Comparison of ENCODE assay signal across 8 cellular contexts in the genomic region with DNA sequence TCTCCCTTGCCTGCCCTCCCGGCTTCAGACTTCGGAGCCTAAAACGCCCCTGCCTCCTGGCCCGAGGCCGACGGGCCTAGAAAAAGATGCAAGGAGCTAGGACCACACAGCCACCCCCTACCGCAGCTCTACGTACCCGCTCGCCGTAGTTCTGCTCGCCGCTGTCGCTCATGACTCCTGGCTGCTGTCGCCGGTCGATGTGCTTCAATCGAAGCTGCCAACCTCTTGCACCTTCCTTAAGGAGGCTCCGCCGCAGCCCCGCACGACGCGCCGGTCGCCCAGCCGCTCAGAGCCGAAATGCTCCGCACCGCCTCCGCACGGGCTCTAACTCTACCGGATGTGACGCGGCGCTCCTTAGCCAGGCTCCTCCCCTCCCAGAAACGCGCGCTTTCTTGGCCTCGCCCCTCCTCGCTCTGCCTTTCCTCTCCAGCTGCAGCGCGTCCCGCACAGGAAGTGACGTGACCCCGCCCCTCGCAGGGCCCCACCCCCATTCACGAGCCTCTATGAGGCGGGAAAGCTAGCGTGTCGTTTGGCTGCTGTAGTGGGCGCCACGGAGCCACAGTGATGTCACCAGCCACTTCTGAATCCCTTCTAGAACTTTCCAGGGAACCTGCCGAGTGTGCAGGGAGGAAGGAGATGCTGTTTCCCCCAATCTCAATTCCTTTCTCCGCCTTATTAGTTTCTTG. TPM values are rescaled to one million over a fixed set of nuclear protein-coding genes. Genes with fewer than 3 reads are reported as not detected.
A peak's percentile ranks its signal among the peaks of the same experiment; 100 is the strongest.
DNase-seq lines count a peak whose midpoint lies in the region; ATAC-seq and TF ChIP-seq lines count a peak whose summit lies in the region.

A gene (minus strand): TSS at position 326 of the 686 bp plus-strand sequence. CDS start 154 bp downstream, at position 172.

- peak; percentile 92 for ATAC-seq in stimulated activated naive CD8-positive, alpha-beta T cell treated with anti-CD3 and anti-CD28 coated beads, Interleukin-15, amount 100 ng/mL, for 72 hours

- H3K4me3 ChIP-seq in HAP-1 (peak within 1 kb of the TSS; percentile 98), MG63 (peak within 1 kb of the TSS; percentile 97), fibroblast of the aortic adventitia (ENCODE audit: low read depth, low read length) (peak within 1 kb of the TSS; percentile 100)

- peaks cover 18% of the 10 kb centered on the region for H3K36me3 ChIP-seq in HAP-1 (replicated peaks)
- peaks cover 40% of the 10 kb centered on the region for H3K36me3 ChIP-seq in MG63

- H3K4me3 Mint-ChIP-seq in nephron progenitor cell, result peak within 1 kb of the TSS; percentile 100
- peak within 1 kb of the TSS; percentile 99 for H3K4me3 Mint-ChIP-seq in stimulated activated naive CD8-positive, alpha-beta T cell treated with anti-CD3 and anti-CD28 coated beads, Interleukin-15, amount 100 ng/mL, for 72 hours

- peaks cover 3% of the 10 kb centered on the region for H3K27me3 Mint-ChIP-seq in nephron progenitor cell (ENCODE audit: low read depth, poor library complexity)
- H3K27me3 Mint-ChIP-seq in stimulated activated naive CD8-positive, alpha-beta T cell treated with anti-CD3 and anti-CD28 coated beads, Interleukin-15, amount 100 ng/mL, for 72 hours, result no peaks in the 10 kb centered on the region

- peak; percentile 42 for TF ChIP-seq CTCF in fibroblast of the aortic adventitia (IDR thresholded peaks at IDR 0.05; ENCODE audit: insufficient read depth, low read length)
- no peak for TF ChIP-seq CTCF in nephron progenitor cell (IDR thresholded peaks at IDR 0.05)

- no peaks in the 10 kb centered on the region for H3K27me3 ChIP-seq in HAP-1 (ENCODE audit: low read depth)
- H3K27me3 ChIP-seq in MG63, result no peaks in the 10 kb centered on the region

- peaks cover 30% of the 10 kb centered on the region for H3K4me1 Mint-ChIP-seq in nephron progenitor cell
- H3K4me1 Mint-ChIP-seq in stimulated activated naive CD8-positive, alpha-beta T cell treated with anti-CD3 and anti-CD28 coated beads, Interleukin-15, amount 100 ng/mL, for 72 hours, result peaks cover 40% of the 10 kb centered on the region

- peaks cover 16% of the 10 kb centered on the region for H3K4me1 ChIP-seq in HAP-1

- in situ Hi-C loops in HAP-1 (cut with MboI; ENCODE audit: low sequenced_read_pairs), result no loop called here

- H3K9me3 ChIP-seq in HAP-1 (no peaks in the 10 kb centered on the region), MG63 (peaks cover 3% of the 10 kb centered on the region; the same call in 1 of the 2 replicates)

- peak; percentile 98 for DNase-seq in GDM1 (lab: John Stamatoyannopoulos, UW)
- peak; percentile 97 to 99 for DNase-seq in HAP-1 (ENCODE audit: low spot score in 2 of 2)
- DNase-seq in MG63, result peak; percentile 99
- DNase-seq in SHP77 treated with DMSO at 0.1 percent for 48 hours (lab: John Stamatoyannopoulos, UW), result peak; percentile 95
- DNase-seq in activated effector memory CD4-positive, alpha-beta T cell treated with anti-CD3 and anti-CD28 coated beads, Interleukin-2, amount 50 U/mL, for 16 hours, result peak; percentile 100
- DNase-seq in fibroblast of the aortic adventitia (ENCODE audit: low read depth), result peak; percentile 97
- DNase-seq in nephron progenitor cell, result peak; percentile 97
- peak; percentile 98 to 99 for DNase-seq in stimulated activated naive CD8-positive, alpha-beta T cell treated with anti-CD3 and anti-CD28 coated beads, Interleukin-15, amount 100 ng/mL, for 72 hours

- peaks cover 18% of the 10 kb centered on the region for H3K36me3 Mint-ChIP-seq in nephron progenitor cell (ENCODE audit: low read depth)

- H3K27ac Mint-ChIP-seq in nephron progenitor cell, result peak within 1 kb of the TSS; percentile 100
- H3K27ac Mint-ChIP-seq in stimulated activated naive CD8-positive, alpha-beta T cell treated with anti-CD3 and anti-CD28 coated beads, Interleukin-15, amount 100 ng/mL, for 72 hours, result peak within 1 kb of the TSS; percentile 100

- H3K9me3 Mint-ChIP-seq in nephron progenitor cell, result peaks cover 21% of the 10 kb centered on the region
- H3K9me3 Mint-ChIP-seq in stimulated activated naive CD8-positive, alpha-beta T cell treated with anti-CD3 and anti-CD28 coated beads, Interleukin-15, amount 100 ng/mL, for 72 hours, result no peaks in the 10 kb centered on the region

RNA-seq across cellular contexts. Expression of the gene that starts here (rescaled TPM):
- total RNA-seq in MG63 (2014; rRNA removed; shearing (Covaris generic); ENCODE audit: low replicate concordance), result 158 and 271 TPM in 2 replicates
- total RNA-seq in fibroblast of the aortic adventitia (ENCODE audit: low replicate concordance), result 96.7 and 157 TPM in 2 replicates

Comparison
In these comparisons a context has a peak if more than half of its experiments do, and no peak if none do; other contexts are left out.
1. Peak in every context shown above with its lines: DNase-seq, ATAC-seq and H3K4me3 ChIP-seq.